1 cellular context compared by ENCODE assay signal in the genomic region with DNA sequence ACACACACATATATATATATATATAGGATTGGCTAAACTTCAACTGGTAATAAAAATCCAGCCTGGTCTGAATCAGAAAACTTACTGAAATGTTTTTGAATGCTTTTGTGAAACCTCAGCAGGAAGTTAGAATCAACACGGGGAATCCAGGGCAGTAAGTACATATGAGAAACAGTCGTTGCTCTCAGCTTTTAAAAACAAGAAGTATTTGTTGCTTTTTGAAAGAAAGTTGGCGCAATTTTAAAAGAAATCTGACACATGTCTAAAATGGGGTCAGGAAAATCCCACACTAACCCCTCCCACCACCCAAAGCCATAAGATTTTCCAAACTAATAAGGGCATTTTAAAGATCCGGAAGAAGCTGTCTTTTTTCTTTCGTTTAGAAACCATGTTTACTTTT.
TF ChIP-seq lines count a peak whose summit lies in the region.

No MANE protein-coding gene starts in this region.

TF ChIP-seq in IMR-90, 13 proteins besides CTCF, POLR2A, EP300 and RAD21:
- TF ChIP-seq MAFK (IDR thresholded peaks at IDR 0.05; ENCODE audit: low read depth, low read length) (no peak), BHLHE40 (IDR thresholded peaks at IDR 0.05; ENCODE audit: low read depth, low read length) (no peak), RFX5 (IDR thresholded peaks at IDR 0.05; ENCODE audit: low read depth, low read length) (no peak), NFE2L2 (IDR thresholded peaks at IDR 0.05; ENCODE audit: low read depth, low read length) (no peak), MXI1 (IDR thresholded peaks at IDR 0.05; ENCODE audit: borderline replicate concordance, low read depth, low read length) (no peak), SMC3 (IDR thresholded peaks at IDR 0.05; ENCODE audit: low read depth, low read length) (no peak), FOS (IDR thresholded peaks at IDR 0.05; ENCODE audit: low read depth, low read length) (no peak), CHD1 (IDR thresholded peaks at IDR 0.05; ENCODE audit: low read depth, low read length) (no peak), MAZ (IDR thresholded peaks at IDR 0.05; ENCODE audit: borderline replicate concordance, low read depth, low read length) (no peak), RCOR1 (IDR thresholded peaks at IDR 0.05; ENCODE audit: insufficient replicate concordance, low read length) (no peak), CEBPB (IDR thresholded peaks at IDR 0.05; ENCODE audit: low read depth, low read length) (no peak)
- TF ChIP-seq, protein P1, sequence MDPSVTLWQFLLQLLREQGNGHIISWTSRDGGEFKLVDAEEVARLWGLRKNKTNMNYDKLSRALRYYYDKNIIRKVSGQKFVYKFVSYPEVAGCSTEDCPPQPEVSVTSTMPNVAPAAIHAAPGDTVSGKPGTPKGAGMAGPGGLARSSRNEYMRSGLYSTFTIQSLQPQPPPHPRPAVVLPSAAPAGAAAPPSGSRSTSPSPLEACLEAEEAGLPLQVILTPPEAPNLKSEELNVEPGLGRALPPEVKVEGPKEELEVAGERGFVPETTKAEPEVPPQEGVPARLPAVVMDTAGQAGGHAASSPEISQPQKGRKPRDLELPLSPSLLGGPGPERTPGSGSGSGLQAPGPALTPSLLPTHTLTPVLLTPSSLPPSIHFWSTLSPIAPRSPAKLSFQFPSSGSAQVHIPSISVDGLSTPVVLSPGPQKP (IDR thresholded peaks at IDR 0.05; ENCODE audit: borderline replicate concordance, low read depth, low read length): no peak
- TF ChIP-seq, protein P2, sequence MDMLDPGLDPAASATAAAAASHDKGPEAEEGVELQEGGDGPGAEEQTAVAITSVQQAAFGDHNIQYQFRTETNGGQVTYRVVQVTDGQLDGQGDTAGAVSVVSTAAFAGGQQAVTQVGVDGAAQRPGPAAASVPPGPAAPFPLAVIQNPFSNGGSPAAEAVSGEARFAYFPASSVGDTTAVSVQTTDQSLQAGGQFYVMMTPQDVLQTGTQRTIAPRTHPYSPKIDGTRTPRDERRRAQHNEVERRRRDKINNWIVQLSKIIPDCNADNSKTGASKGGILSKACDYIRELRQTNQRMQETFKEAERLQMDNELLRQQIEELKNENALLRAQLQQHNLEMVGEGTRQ (IDR thresholded peaks at IDR 0.05; ENCODE audit: low read depth, low read length): no peak
